In genomic region chr3:150603090-150603887, GRCh38 we compare ENCODE assay signal across 1 cellular context.
A peak's percentile ranks its signal among the peaks of the same experiment; 100 is the strongest.
TF ChIP-seq lines count a peak whose summit lies in the region.

A gene with protein sequence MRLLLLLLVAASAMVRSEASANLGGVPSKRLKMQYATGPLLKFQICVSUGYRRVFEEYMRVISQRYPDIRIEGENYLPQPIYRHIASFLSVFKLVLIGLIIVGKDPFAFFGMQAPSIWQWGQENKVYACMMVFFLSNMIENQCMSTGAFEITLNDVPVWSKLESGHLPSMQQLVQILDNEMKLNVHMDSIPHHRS (plus strand): TSS chr3:150603321. CDS start chr3:150603363, 42 bp downstream.

TF ChIP-seq in K562, 482 proteins besides CTCF, POLR2A, EP300 and RAD21 (continued from another document):
- TF ChIP-seq POLR3A (IDR thresholded peaks at IDR 0.05; ENCODE audit: borderline replicate concordance, extremely low read depth, insufficient read depth, insufficient read length) (no peak), CBX1 (IDR thresholded peaks at IDR 0.05; ENCODE audit: low read depth) (peak; percentile 86), KAT2B (IDR thresholded peaks at IDR 0.05; ENCODE audit: low read depth, low read length) (no peak), CSDE1 (IDR thresholded peaks at IDR 0.05) (no peak), HDAC6 (IDR thresholded peaks at IDR 0.05; ENCODE audit: low read depth, low read length) (no peak)
- TF ChIP-seq, protein P1, sequence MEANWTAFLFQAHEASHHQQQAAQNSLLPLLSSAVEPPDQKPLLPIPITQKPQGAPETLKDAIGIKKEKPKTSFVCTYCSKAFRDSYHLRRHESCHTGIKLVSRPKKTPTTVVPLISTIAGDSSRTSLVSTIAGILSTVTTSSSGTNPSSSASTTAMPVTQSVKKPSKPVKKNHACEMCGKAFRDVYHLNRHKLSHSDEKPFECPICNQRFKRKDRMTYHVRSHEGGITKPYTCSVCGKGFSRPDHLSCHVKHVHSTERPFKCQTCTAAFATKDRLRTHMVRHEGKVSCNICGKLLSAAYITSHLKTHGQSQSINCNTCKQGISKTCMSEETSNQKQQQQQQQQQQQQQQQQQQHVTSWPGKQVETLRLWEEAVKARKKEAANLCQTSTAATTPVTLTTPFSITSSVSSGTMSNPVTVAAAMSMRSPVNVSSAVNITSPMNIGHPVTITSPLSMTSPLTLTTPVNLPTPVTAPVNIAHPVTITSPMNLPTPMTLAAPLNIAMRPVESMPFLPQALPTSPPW (CRISPR knock-in tag; IDR thresholded peaks at IDR 0.05): peak; percentile 44; the same call in 1 of the 2 replicates
